ENCODE assay signal across 26 cellular contexts in the genomic region with DNA sequence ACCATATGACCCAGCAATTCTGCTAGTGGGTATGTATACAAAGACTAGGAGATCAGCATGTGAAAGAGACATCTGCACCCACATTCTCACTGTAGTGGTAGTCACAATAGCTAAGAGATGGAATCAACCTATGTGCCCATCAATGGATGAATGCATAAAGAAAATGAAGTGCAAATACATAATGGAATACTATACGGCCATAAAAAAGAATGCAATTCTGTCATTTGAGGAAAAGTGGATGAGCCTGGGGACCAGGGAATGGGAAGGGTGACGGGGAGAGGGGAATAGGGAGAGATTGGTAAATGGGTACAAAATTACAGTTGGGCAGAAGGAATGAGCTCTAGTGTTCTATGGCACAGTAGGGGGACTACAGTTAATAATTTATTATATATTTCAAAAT. TPM values are rescaled to one million over a fixed set of nuclear protein-coding genes. Genes with fewer than 3 reads are reported as not detected.
DNase-seq lines count a peak whose midpoint lies in the region; ATAC-seq, FAIRE-seq and TF ChIP-seq lines count a peak whose summit lies in the region.
"Had no signal": no experiment of that assay in that cellular context is flagged by ENCODE, and none has a peak within 500 bp of the region (broad histone marks: within the 10 kb centered on the region; RNA-seq: fewer than 3 reads in every experiment).

No MANE protein-coding gene starts in this region.

- WGBS in A549 (ENCODE audit: missing lambda C conversion rate) = 83% methylated on average over 2 of the region's 2 CpGs
- 84% methylated on average over 2 of the region's 2 CpGs; no CpG with 5 or more reads in 1 of the 2 experiments for WGBS in H1 (ENCODE audit: extremely low coverage in 1 of 2, insufficient coverage in 1 of 2, insufficient read length in 1 of 2, insufficient replicate concordance in 2 of 2, low coverage in 1 of 2, low lambda C conversion rate in 2 of 2, missing lambda C conversion rate in 1 of 2), 2 experiments

- ATAC-seq in A549 = no peak
- ATAC-seq in upper lobe of right lung = no peak
- no peak for ATAC-seq in GM21619 (IDR thresholded peaks at IDR 0.05; ENCODE audit: unreplicated experiment)

- no peaks in the 10 kb centered on the region for H3K79me2 ChIP-seq in H1 (ENCODE audit: control insufficient read depth in 1 of 2, insufficient read depth in 2 of 2, low read length in 2 of 2)

- H3K18ac ChIP-seq in H1 (ENCODE audit: extremely low read depth, low read length) = no peak overlapping the region

- no peak overlapping the region for H2BK20ac ChIP-seq in H1 (ENCODE audit: low read length)

- H2AFZ ChIP-seq in H1 (ENCODE audit: low read length) = no peak overlapping the region

- no peaks in the 10 kb centered on the region for H3K79me1 ChIP-seq in H1 (ENCODE audit: low read depth, low read length)

- TF ChIP-seq EP300 in A549 (IDR thresholded peaks at IDR 0.05) = no peak
- no peak for TF ChIP-seq EP300 in H1 (IDR thresholded peaks at IDR 0.05; ENCODE audit: borderline replicate concordance in 1 of 2, low read depth in 2 of 2, low read length in 2 of 2)

- CTCF ChIA-PET in A549 (lab: Yijun Ruan, JAX) (interaction anchor here (1.5 to 4.2 kb wide), 4 partner anchors 11 to 514 kb away, joined by 4 to 55 read pairs (median 18); a partner anchor contains a TSS), H1 (lab: Charles Lee; ENCODE audit: partially characterized antibody) (interaction anchor here (1.1 kb wide), 2 partner anchors 16 to 119 kb away, joined by 3 read pairs; no protein-coding TSS in a partner anchor)

- H4K91ac ChIP-seq in H1 (replicated peaks; ENCODE audit: insufficient read length, low read length) = no peak overlapping the region

- peaks cover 26% of the 10 kb centered on the region for H3K4me1 ChIP-seq in A549
- H3K4me1 ChIP-seq in H1 (replicated peaks in 1 of 4; ENCODE audit: control insufficient read depth in 3 of 4, insufficient read depth in 4 of 4, low read length in 3 of 4) = peaks cover 0 to 6% (median 4%) of the 10 kb centered on the region in 4 experiments; a peak in 5 of 7 replicates
- H3K4me1 ChIP-seq in upper lobe of right lung = peaks cover 7% of the 10 kb centered on the region

- no peak overlapping the region for H3K4ac ChIP-seq in H1 (replicated peaks; ENCODE audit: insufficient read length, low read depth, low read length)

- no peak for TF ChIP-seq CTCF in A549 (IDR thresholded peaks at IDR 0.05)
- TF ChIP-seq CTCF in H1 (IDR thresholded peaks at IDR 0.05; ENCODE audit: control extremely low read depth in 1 of 3, insufficient read depth in 1 of 3, low read depth in 1 of 3, low read length in 3 of 3) = no peak
- no peak for TF ChIP-seq CTCF in upper lobe of right lung (IDR thresholded peaks at IDR 0.05)

- no peak overlapping the region for H4K5ac ChIP-seq in H1 (ENCODE audit: insufficient read length, low read depth, low read length)

- H3K9ac ChIP-seq in SK-N-MC (ENCODE audit: insufficient read length) = no peak overlapping the region
- H3K9ac ChIP-seq in H1 (replicated peaks in 1 of 4; ENCODE audit: extremely low read depth in 1 of 4, low read depth in 3 of 4, low read length in 3 of 4) = no peak overlapping the region
- H3K9ac ChIP-seq: BLaER1 had no signal

- H3K27me3 ChIP-seq in H1 (replicated peaks in 1 of 4; ENCODE audit: control insufficient read depth in 3 of 4, extremely low read depth in 1 of 4, insufficient read depth in 3 of 4, low read length in 3 of 4) (no peaks in the 10 kb centered on the region; a peak in 1 of 7 replicates), upper lobe of right lung (no peaks in the 10 kb centered on the region)
- H3K27me3 ChIP-seq: BE2C, BLaER1 had no signal

- H2BK120ac ChIP-seq in H1 (replicated peaks; ENCODE audit: low read depth, low read length) = no peak overlapping the region

- DNase-seq in A549 (ENCODE audit: low read depth in 1 of 2, low spot score in 1 of 2) (no peak), SK-N-MC (ENCODE audit: low read depth, low spot score) (no peak), H1 (ENCODE audit: low read depth in 1 of 2, low spot score in 2 of 2) (no peak), upper lobe of right lung (no peak)
- DNase-seq: ACHN; BE2C; C1 segment of cervical spinal cord; CD4-positive, alpha-beta memory T cell; CD4-positive, CD25-positive, alpha-beta regulatory T cell; CD8-positive, alpha-beta memory T cell; COR-L47; DMS 273 treated with DMSO at 0.1 percent for 48 hours; DMS153; DMS53; DMS79; DND-41; EL; GDM1 had no signal

- no peak overlapping the region for H2BK15ac ChIP-seq in H1 (ENCODE audit: low read length)

- no peaks in the 10 kb centered on the region; the same call in 1 of the 2 replicates for H3K23me2 ChIP-seq in H1 (ENCODE audit: low read depth, low read length)

- H3K14ac ChIP-seq in H1 (ENCODE audit: insufficient read length) = no peak overlapping the region

- H3K56ac ChIP-seq in H1 (replicated peaks; ENCODE audit: insufficient read length, low read depth, low read length) = no peak overlapping the region

- no peak overlapping the region for H3K23ac ChIP-seq in H1 (ENCODE audit: insufficient read length)

- H3K27ac ChIP-seq in A549 (no peak overlapping the region), SK-N-MC (peak overlapping the region; percentile 99), H1 (ENCODE audit: low read depth, low read length) (no peak overlapping the region), upper lobe of right lung (no peak overlapping the region)
- H3K27ac ChIP-seq: 22Rv1, BLaER1 had no signal

- H3K36me3 ChIP-seq in SK-N-MC (ENCODE audit: insufficient read depth, low read length) = peaks cover 14% of the 10 kb centered on the region; the same call in 1 of the 2 replicates
- H3K36me3 ChIP-seq in H1 (ENCODE audit: control insufficient read depth in 2 of 4, insufficient read depth in 4 of 4, low read length in 3 of 4) = no peaks in the 10 kb centered on the region
- H3K36me3 ChIP-seq in upper lobe of right lung = no peaks in the 10 kb centered on the region
- H3K36me3 ChIP-seq: BE2C, BLaER1 had no signal

- no peak overlapping the region for H3K4me3 ChIP-seq in A549
- no peak overlapping the region for H3K4me3 ChIP-seq in SK-N-MC
- no peak overlapping the region for H3K4me3 ChIP-seq in H1 (ENCODE audit: extremely low read depth in 1 of 4, insufficient read depth in 2 of 4, low read depth in 3 of 4, low read length in 4 of 4)
- no peak overlapping the region for H3K4me3 ChIP-seq in upper lobe of right lung
- H3K4me3 ChIP-seq: BLaER1 had no signal

- H2BK12ac ChIP-seq in H1 (ENCODE audit: low read depth, low read length) = no peak overlapping the region

- no peak for TF ChIP-seq RAD21 in A549 (conservative IDR thresholded peaks at IDR 0.05 in 1 of 2, IDR thresholded peaks at IDR 0.05 in 1 of 2)
- no peak for TF ChIP-seq RAD21 in H1 (IDR thresholded peaks at IDR 0.05 in 1 of 2, conservative IDR thresholded peaks at IDR 0.05 in 1 of 2; ENCODE audit: low read depth in 2 of 2, low read length in 2 of 2)

- intact Hi-C loops in upper lobe of right lung (cut with DNase I) = no loop called here

- H2AK5ac ChIP-seq in H1 (ENCODE audit: low read depth, low read length) = no peak overlapping the region

- no peak overlapping the region for H4K8ac ChIP-seq in H1 (ENCODE audit: extremely low read depth, insufficient read depth, low read length)

- H2BK5ac ChIP-seq in H1 (ENCODE audit: low read depth, low read length) = no peak overlapping the region

- no peaks in the 10 kb centered on the region for H4K20me1 ChIP-seq in H1 (replicated peaks in 1 of 2; ENCODE audit: control insufficient read depth in 1 of 2, insufficient read depth in 2 of 2, low read length in 2 of 2)
- H4K20me1 ChIP-seq: BLaER1 had no signal

- TF ChIP-seq POLR2A in A549 (IDR thresholded peaks at IDR 0.05; ENCODE audit: low read length) (no peak), H1 (IDR thresholded peaks at IDR 0.05; ENCODE audit: control extremely low read depth in 1 of 2, low read depth in 2 of 2, low read length in 2 of 2) (no peak)

- H3K9me3 ChIP-seq in A549 (peaks cover 28% of the 10 kb centered on the region), SK-N-MC (ENCODE audit: low read depth, low read length) (peaks cover 19% of the 10 kb centered on the region; the same call in 1 of the 2 replicates), H1 (ENCODE audit: insufficient read depth in 2 of 2, low read depth in 1 of 2, low read length in 1 of 2) (peaks cover 11 to 16% of the 10 kb centered on the region in 2 experiments), upper lobe of right lung (no peaks in the 10 kb centered on the region)
- H3K9me3 ChIP-seq: BE2C had no signal

- no peak overlapping the region for H3K4me2 ChIP-seq in A549
- no peak overlapping the region for H3K4me2 ChIP-seq in H1 (ENCODE audit: insufficient read depth in 1 of 2, low read depth in 2 of 2, low read length in 2 of 2)
- H3K4me2 ChIP-seq: BLaER1 had no signal

- FAIRE-seq in A549 (lab: Jason Lieb, UNC) (no peak), H1 (lab: Jason Lieb, UNC) (no peak)
- FAIRE-seq: GM12891, GM19239 had no signal

- POLR2A ChIA-PET in A549 (lab: Yijun Ruan, JAX) = no interaction called here
- POLR2A ChIA-PET in H1 (lab: Charles Lee; ENCODE audit: partially characterized antibody) = no interaction called here

TF ChIP-seq in A549, 52 proteins besides CTCF, POLR2A, EP300 and RAD21:
- peak; percentile 62; the same call in 1 of the 2 replicates for TF ChIP-seq KDM1A (IDR thresholded peaks at IDR 0.05; ENCODE audit: low read depth)
- TF ChIP-seq NR3C1 (IDR thresholded peaks at IDR 0.05) = no peak
TF ChIP-seq in A549: peak in this region for 1.

TF ChIP-seq in H1, 55 proteins besides CTCF, POLR2A, EP300 and RAD21:
- TF ChIP-seq KDM1A (IDR thresholded peaks at IDR 0.05; ENCODE audit: borderline replicate concordance, low read length) (peak; percentile 36; the same call in 1 of the 2 replicates), TCF12 (IDR thresholded peaks at IDR 0.05; ENCODE audit: low read depth, low read length) (no peak), HDAC2 (IDR thresholded peaks at IDR 0.05; ENCODE audit: borderline replicate concordance in 1 of 2, low read depth in 2 of 2, low read length in 2 of 2) (no peak)

RNA-seq across cellular contexts. Expression of a gene that starts 26.7 kb away (rescaled TPM):
- polyA plus RNA-seq in A549 (2011; rRNA removed) = 0.08 and 0.24 TPM in 2 replicates
- polyA plus RNA-seq in A549 (2012; cell fraction: cytosol; rRNA removed) = 0.01 TPM in 2 replicates
- polyA plus RNA-seq in A549 (2012; cell fraction: nucleus; rRNA removed) = 0.23 and 0.27 TPM in 2 replicates
- polyA plus RNA-seq in A549 (2017; fragmentation: RNase III; extraction: RNeasy Plus Mini Kit Qiagen cat#74134 plus additional on column Dnase treatment) = 0.05 to 0.08 TPM in 2 of 3 replicates, not detected in the other
- polyA minus RNA-seq in A549 (2011; rRNA and poly(A)+ RNA removed) = 0.15 and 0.21 TPM in 2 replicates
- total RNA-seq in H1 (2021; fragmentation: NEBNext Ultra II Directional; extraction: Animal tissue kit (Norgen Biotek cat#: 25700)) = 0.15 and 0.20 TPM in 2 replicates
- polyA plus RNA-seq in H1 (2011; rRNA removed) = 0.17 TPM in 2 replicates
- 0.13 TPM for polyA plus RNA-seq in H1 (2011; cell fraction: cytosol; rRNA removed)
- 1.6 TPM for polyA plus RNA-seq in H1 (2011; cell fraction: nucleus; rRNA removed)
- 0.26 to 0.81 TPM (median 0.35 TPM) in 4 replicates for polyA plus RNA-seq in H1 (2012, experiment 1 of 2)
- polyA plus RNA-seq in H1 (2012, experiment 2 of 2) = not detected
- 0.04 TPM for polyA plus RNA-seq in H1 (2013, experiment 1 of 2)
- polyA plus RNA-seq in H1 (2013, experiment 2 of 2) = 0.07 TPM
- 0.38 and 0.44 TPM in 2 replicates for polyA minus RNA-seq in H1 (2011; rRNA and poly(A)+ RNA removed)
- 0.51 TPM for polyA minus RNA-seq in H1 (2011; cell fraction: cytosol; rRNA and poly(A)+ RNA removed)
- polyA minus RNA-seq in H1 (2011; cell fraction: nucleus; rRNA and poly(A)+ RNA removed) = 0.60 TPM
- not detected for total RNA-seq in upper lobe of right lung
- total RNA-seq: Daoy, G401 had no signal
- polyA plus RNA-seq: CD14-positive monocyte; CD4-positive, alpha-beta memory T cell; CD8-positive, alpha-beta memory T cell had no signal
